ENCODE assay signal across 13 cellular contexts in the genomic region with DNA sequence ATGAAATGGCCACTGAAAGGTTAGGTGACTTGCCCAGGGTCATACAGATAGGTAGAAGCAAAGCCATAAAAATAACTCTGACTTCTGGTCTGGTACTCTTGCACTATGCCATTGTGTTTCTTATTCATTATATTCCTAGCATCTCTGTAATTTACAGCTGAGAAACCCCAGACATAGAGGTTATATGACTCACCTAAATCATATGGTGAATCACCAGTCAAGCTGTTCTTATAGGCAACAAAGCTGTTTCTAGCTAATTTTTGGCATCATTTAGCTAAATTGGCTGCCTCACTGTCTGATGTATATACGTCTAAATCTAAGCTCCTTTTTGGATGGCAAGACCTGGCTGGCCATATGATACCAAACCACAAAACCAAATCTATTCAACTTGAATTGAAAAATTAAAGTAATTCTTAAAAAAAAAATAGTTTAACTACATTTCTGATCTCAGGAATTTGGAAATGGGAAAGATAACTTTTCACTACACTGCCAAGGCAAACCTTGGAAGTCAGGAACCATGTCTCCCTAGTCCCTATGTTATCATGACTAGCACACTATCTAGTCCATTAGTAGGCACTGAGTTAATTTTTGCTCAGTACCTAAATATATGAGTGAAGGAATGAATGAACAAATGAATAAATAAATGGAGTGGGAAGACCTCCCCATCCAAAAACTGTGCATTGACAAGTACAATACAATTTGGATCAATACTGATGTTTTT. TPM values are rescaled to one million over a fixed set of nuclear protein-coding genes. Genes with fewer than 3 reads are reported as not detected.
A peak's percentile ranks its signal among the peaks of the same experiment; 100 is the strongest.
DNase-seq lines count a peak whose midpoint lies in the region; ATAC-seq, FAIRE-seq and TF ChIP-seq lines count a peak whose summit lies in the region.
"Had no signal": no experiment of that assay in that cellular context is flagged by ENCODE, and none has a peak within 500 bp of the region (broad histone marks: within the 10 kb centered on the region; RNA-seq: fewer than 3 reads in every experiment).

No MANE protein-coding gene starts in this region.

- H3K36me3 ChIP-seq in SK-N-SH (replicated peaks in 1 of 2; ENCODE audit: control insufficient read depth in 1 of 2, insufficient read depth in 2 of 2, low read length in 1 of 2) = no peaks in the 10 kb centered on the region

- no peak for TF ChIP-seq POLR2A in H54 (IDR thresholded peaks at IDR 0.05; ENCODE audit: low read depth, low read length)

- no peaks in the 10 kb centered on the region for H3K9me2 ChIP-seq in SK-N-SH

- DNase-seq in AG04450 (ENCODE audit: low read depth, low spot score) = peak; percentile 52
- peak; percentile 26 for DNase-seq in H54 (ENCODE audit: insufficient read length, low spot score)
- DNase-seq in SK-N-SH = no peak
- peak; percentile 74 for DNase-seq in fibroblast of villous mesenchyme (ENCODE audit: low read depth)
- DNase-seq in hippocampal formation (lab: John Stamatoyannopoulos, UW) = no peak
- DNase-seq in stimulated activated CD4-positive, alpha-beta T cell treated with anti-CD3 and anti-CD28 coated beads, Interleukin-4, amount 100 ng/mL, for 4 hours = no peak
- DNase-seq in cortex of kidney (lab: John Stamatoyannopoulos, UW) = no peak
- DNase-seq: body of pancreas; CD8-positive, alpha-beta memory T cell; head of caudate nucleus; T-helper 1 cell had no signal

- H3K79me2 ChIP-seq in SK-N-SH (ENCODE audit: insufficient read depth) = no peaks in the 10 kb centered on the region

- no peaks in the 10 kb centered on the region for H3K4me1 ChIP-seq in SK-N-SH (ENCODE audit: control insufficient read depth in 1 of 2, insufficient read depth in 2 of 2, low read depth in 1 of 2, low read length in 1 of 2)

- WGBS in SK-N-SH (ENCODE audit: low lambda C conversion rate) = 0% methylated on average over 1 of the region's 1 CpG

- H3K27me3 ChIP-seq in AG04450 (ENCODE audit: control insufficient read depth, insufficient read depth, low read length) (no peaks in the 10 kb centered on the region), SK-N-SH (ENCODE audit: insufficient read depth) (no peaks in the 10 kb centered on the region; the same call in 1 of the 2 replicates)

- H3K9me3 ChIP-seq in AG04450 (ENCODE audit: control insufficient read depth, insufficient read depth, low read length) (no peaks in the 10 kb centered on the region), SK-N-SH (no peaks in the 10 kb centered on the region)
- H3K9me3 ChIP-seq: body of pancreas had no signal

- peak; percentile 76 for FAIRE-seq in H54 (lab: Jason Lieb, UNC)

- H3F3A ChIP-seq in SK-N-SH (replicated peaks; ENCODE audit: insufficient read depth) = peaks cover 6% of the 10 kb centered on the region

- CTCF ChIA-PET in AG04450 (lab: Charles Lee) = interaction anchor here (0.6 kb wide), 1 partner anchor 9 kb away, joined by 4 read pairs; no protein-coding TSS in a partner anchor
- CTCF ChIA-PET in SK-N-SH (lab: Yijun Ruan, JAX) = no interaction called here

- no peak overlapping the region for H3K9ac ChIP-seq in SK-N-SH

- H3K27ac ChIP-seq in AG04450 (ENCODE audit: low read depth, low read length) = no peak overlapping the region
- peak overlapping the region in 1 of 2 experiments; percentile 27; a peak in 2 of 4 replicates for H3K27ac ChIP-seq in SK-N-SH (ENCODE audit: low read depth in 2 of 2, low read length in 1 of 2)
- H3K27ac ChIP-seq: body of pancreas had no signal

- no peak for TF ChIP-seq RAD21 in SK-N-SH (IDR thresholded peaks at IDR 0.05; ENCODE audit: low read length)

- no peaks in the 10 kb centered on the region for H4K20me1 ChIP-seq in SK-N-SH (ENCODE audit: insufficient read depth)

- POLR2A ChIA-PET in AG04450 (lab: Yijun Ruan, JAX) (interaction anchor here (0.9 kb wide), 1 partner anchor 39 kb away, joined by 3 read pairs; no protein-coding TSS in a partner anchor), SK-N-SH (lab: Yijun Ruan, JAX) (no interaction called here)

- no peak for ATAC-seq in GM18511 (IDR thresholded peaks at IDR 0.05; ENCODE audit: unreplicated experiment)
- ATAC-seq: body of pancreas, sciatic nerve had no signal

- no peak overlapping the region for H2AFZ ChIP-seq in SK-N-SH (ENCODE audit: low read depth)

- no peak for TF ChIP-seq CTCF in AG04450 (IDR thresholded peaks at IDR 0.05; ENCODE audit: low read depth, low read length)
- TF ChIP-seq CTCF in SK-N-SH (IDR thresholded peaks at IDR 0.05) = no peak
- TF ChIP-seq CTCF in fibroblast of villous mesenchyme (IDR thresholded peaks at IDR 0.05; ENCODE audit: insufficient read depth, low read depth, low read length) = no peak

- peak in 1 of 2 experiments; percentile 52; a peak in 1 of 4 replicates for TF ChIP-seq EP300 in SK-N-SH (IDR thresholded peaks at IDR 0.05; ENCODE audit: borderline replicate concordance in 1 of 2, low read depth in 1 of 2, low read length in 1 of 2)

- H3K4me2 ChIP-seq in SK-N-SH = no peak overlapping the region

- H3K4me3 ChIP-seq in AG04450 (ENCODE audit: low read depth, low read length) (no peak overlapping the region), SK-N-SH (ENCODE audit: low read depth in 2 of 2, low read length in 1 of 2) (no peak overlapping the region), fibroblast of villous mesenchyme (ENCODE audit: low read depth, low read length) (no peak overlapping the region)
- H3K4me3 ChIP-seq: body of pancreas had no signal

TF ChIP-seq in SK-N-SH, 30 proteins besides CTCF, POLR2A, EP300 and RAD21 (continues in another document):
- no peak for TF ChIP-seq GATA2 (CRISPR knock-in tag; IDR thresholded peaks at IDR 0.05)
- peak; percentile 26; the same call in 1 of the 2 replicates for TF ChIP-seq POLR2AphosphoS5 (IDR thresholded peaks at IDR 0.05; ENCODE audit: low read depth, low read length)
- 0 out of 2 replicates have a peak, but pooled peaks have one; percentile 48 for TF ChIP-seq TEAD4 (IDR thresholded peaks at IDR 0.05; ENCODE audit: borderline replicate concordance, insufficient read depth)
- 0 out of 2 replicates have a peak, but pooled peaks have one; percentile 17 for TF ChIP-seq RXRA (IDR thresholded peaks at IDR 0.05; ENCODE audit: borderline replicate concordance, low read depth)
- no peak for TF ChIP-seq REST (IDR thresholded peaks at IDR 0.05; ENCODE audit: low read depth, low read length)
- TF ChIP-seq TCF12 (IDR thresholded peaks at IDR 0.05) = peak; percentile 92
- peak; percentile 62 for TF ChIP-seq NFIC (IDR thresholded peaks at IDR 0.05; ENCODE audit: borderline replicate concordance)
- TF ChIP-seq, protein P1, sequence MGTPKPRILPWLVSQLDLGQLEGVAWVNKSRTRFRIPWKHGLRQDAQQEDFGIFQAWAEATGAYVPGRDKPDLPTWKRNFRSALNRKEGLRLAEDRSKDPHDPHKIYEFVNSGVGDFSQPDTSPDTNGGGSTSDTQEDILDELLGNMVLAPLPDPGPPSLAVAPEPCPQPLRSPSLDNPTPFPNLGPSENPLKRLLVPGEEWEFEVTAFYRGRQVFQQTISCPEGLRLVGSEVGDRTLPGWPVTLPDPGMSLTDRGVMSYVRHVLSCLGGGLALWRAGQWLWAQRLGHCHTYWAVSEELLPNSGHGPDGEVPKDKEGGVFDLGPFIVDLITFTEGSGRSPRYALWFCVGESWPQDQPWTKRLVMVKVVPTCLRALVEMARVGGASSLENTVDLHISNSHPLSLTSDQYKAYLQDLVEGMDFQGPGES (IDR thresholded peaks at IDR 0.05; ENCODE audit: low read depth, low read length) = no peak
- no peak for TF ChIP-seq ELF1 (IDR thresholded peaks at IDR 0.05)
- peak; percentile 45 for TF ChIP-seq PBX3 (IDR thresholded peaks at IDR 0.05)
- TF ChIP-seq SMC3 (IDR thresholded peaks at IDR 0.05; ENCODE audit: low read depth, low read length) = no peak
- TF ChIP-seq MEF2A (IDR thresholded peaks at IDR 0.05; ENCODE audit: borderline replicate concordance, low read depth) = no peak
- no peak for TF ChIP-seq SIN3A (IDR thresholded peaks at IDR 0.05; ENCODE audit: borderline replicate concordance, low read depth, low read length)
- no peak for TF ChIP-seq CHD2 (IDR thresholded peaks at IDR 0.05; ENCODE audit: low read length, partially characterized antibody)

RNA-seq across cellular contexts. Expression of gene STAG2, which starts 41.3 kb away (rescaled TPM):
- polyA plus RNA-seq in AG04450 (2011; rRNA removed) = 36.9 and 56.2 TPM in 2 replicates
- 43.9 and 90.5 TPM in 2 replicates for polyA minus RNA-seq in AG04450 (2011; rRNA and poly(A)+ RNA removed)
- 11.3 and 11.6 TPM in 2 replicates for polyA plus RNA-seq in SK-N-SH (2012; rRNA removed)
- 20.3 and 21.0 TPM in 2 replicates for polyA plus RNA-seq in SK-N-SH (2012; cell fraction: cytosol; rRNA removed)
- 4.9 and 13.5 TPM in 2 replicates for polyA plus RNA-seq in SK-N-SH (2012; cell fraction: nucleus; rRNA removed)
- 56.7 and 57.4 TPM in 2 replicates for total RNA-seq in fibroblast of villous mesenchyme

Comparison
In these comparisons a context has a peak if more than half of its experiments do, and no peak if none do; other contexts are left out.
1. DNase-seq: peak in AG04450 (single experiment), H54 (single experiment) and fibroblast of villous mesenchyme (single experiment); none in SK-N-SH (single experiment), hippocampal formation (0 of 2), stimulated activated CD4-positive, alpha-beta T cell treated with anti-CD3 and anti-CD28 coated beads, Interleukin-4, amount 100 ng/mL, for 4 hours (0 of 2) and cortex of kidney (single experiment).